In genomic region chrX:12949927-12950656, GRCh38 we compare ENCODE assay signal across 1 cellular context.
A peak's percentile ranks its signal among the peaks of the same experiment; 100 is the strongest.
TF ChIP-seq lines count a peak whose summit lies in the region.

No MANE protein-coding gene starts in this region.

TF ChIP-seq in K562, 482 proteins besides CTCF, POLR2A, EP300 and RAD21 (continued from another document and continues in another):
- TF ChIP-seq ZBTB9 (CRISPR knock-in tag; IDR thresholded peaks at IDR 0.05) (no peak), TEAD2 (tag; IDR thresholded peaks at IDR 0.05) (no peak), HDAC8 (tag; IDR thresholded peaks at IDR 0.05) (no peak; the same call in 1 of the 2 replicates), PHB (CRISPR knock-in tag; IDR thresholded peaks at IDR 0.05) (no peak), CXXC5 (CRISPR knock-in tag; IDR thresholded peaks at IDR 0.05) (peak; percentile 69), PHF21A (IDR thresholded peaks at IDR 0.05; ENCODE audit: borderline replicate concordance, low read depth) (no peak), FOXP1 (CRISPR knock-in tag; IDR thresholded peaks at IDR 0.05) (no peak), RFX7 (CRISPR knock-in tag; IDR thresholded peaks at IDR 0.05) (no peak), BDP1 (IDR thresholded peaks at IDR 0.05; ENCODE audit: insufficient read depth, insufficient read length) (no peak), SAP30 (IDR thresholded peaks at IDR 0.05; ENCODE audit: borderline replicate concordance, insufficient read depth, low read depth, low read length, poor library complexity, severe bottlenecking) (no peak), ERF (CRISPR knock-in tag; IDR thresholded peaks at IDR 0.05) (no peak), ATF1 (CRISPR knock-in tag; IDR thresholded peaks at IDR 0.05) (no peak), ATF1 (tag; IDR thresholded peaks at IDR 0.05) (peak; percentile 94), ZBTB34 (CRISPR knock-in tag; IDR thresholded peaks at IDR 0.05) (no peak), FOXJ2 (tag; IDR thresholded peaks at IDR 0.05) (no peak), RHOXF2B (CRISPR knock-in tag; conservative IDR thresholded peaks at IDR 0.05) (no peak), JUND (IDR thresholded peaks at IDR 0.05; ENCODE audit: borderline replicate concordance, low read depth, low read length) (peak; percentile 74), JUND (tag; IDR thresholded peaks at IDR 0.05; ENCODE audit: borderline replicate concordance, low read depth, low read length) (peak; percentile 84; the same call in 2 of the 3 replicates), NFIX (CRISPR knock-in tag; IDR thresholded peaks at IDR 0.05; ENCODE audit: low read depth) (no peak), BACH1 (tag; IDR thresholded peaks at IDR 0.05) (no peak), RBM17 (IDR thresholded peaks at IDR 0.05; ENCODE audit: borderline replicate concordance, low read depth, low read length) (no peak), NR2C1 (IDR thresholded peaks at IDR 0.05) (peak; percentile 66), NR2C1 (tag; IDR thresholded peaks at IDR 0.05) (peak; percentile 86), ZEB2 (IDR thresholded peaks at IDR 0.05) (no peak), GABPB2 (CRISPR knock-in tag; conservative IDR thresholded peaks at IDR 0.05) (no peak), HDGF (IDR thresholded peaks at IDR 0.05) (no peak), ARID1B (IDR thresholded peaks at IDR 0.05) (peak; percentile 25; the same call in 1 of the 2 replicates), MYC (IDR thresholded peaks at IDR 0.05; ENCODE audit: low read depth, low read length) (peak; percentile 87), MYC (CRISPR knock-in tag; IDR thresholded peaks at IDR 0.05; ENCODE audit: borderline replicate concordance, low read depth) (no peak), TARDBP (IDR thresholded peaks at IDR 0.05) (no peak), NFIC (IDR thresholded peaks at IDR 0.05) (no peak), ZKSCAN8 (CRISPR knock-in tag; IDR thresholded peaks at IDR 0.05) (peak; percentile 76), RBFOX2 (IDR thresholded peaks at IDR 0.05; ENCODE audit: low read depth, low read length) (no peak), ETV6 (IDR thresholded peaks at IDR 0.05; ENCODE audit: borderline replicate concordance in 1 of 2, low read depth in 2 of 2, low read length in 1 of 2) (no peak), ETV6 (CRISPR knock-in tag; IDR thresholded peaks at IDR 0.05; ENCODE audit: borderline replicate concordance) (no peak), WHSC1 (IDR thresholded peaks at IDR 0.05; ENCODE audit: low read length) (no peak), HEY1 (CRISPR knock-in tag; IDR thresholded peaks at IDR 0.05; ENCODE audit: borderline replicate concordance) (no peak), ZBTB17 (CRISPR knock-in tag; IDR thresholded peaks at IDR 0.05) (no peak), RBM25 (IDR thresholded peaks at IDR 0.05; ENCODE audit: low read depth, low read length, severe bottlenecking) (no peak), HDAC2 (IDR thresholded peaks at IDR 0.05) (0 out of 2 replicates have a peak, but pooled peaks have one; percentile 25), HMG20A (CRISPR knock-in tag; conservative IDR thresholded peaks at IDR 0.05) (no peak), SRSF7 (optimal IDR thresholded peaks at IDR 0.05; ENCODE audit: low read depth, low read length) (no peak), ZC3H4 (CRISPR knock-in tag; IDR thresholded peaks at IDR 0.05; ENCODE audit: borderline replicate concordance) (no peak), ZNF76 (CRISPR knock-in tag; IDR thresholded peaks at IDR 0.05; ENCODE audit: borderline replicate concordance) (no peak), ZNF143 (CRISPR knock-in tag; IDR thresholded peaks at IDR 0.05) (no peak), XRCC3 (IDR thresholded peaks at IDR 0.05) (no peak), ZNF586 (CRISPR knock-in tag; conservative IDR thresholded peaks at IDR 0.05) (no peak), MAFK (IDR thresholded peaks at IDR 0.05; ENCODE audit: low read length) (no peak), ATF3 (IDR thresholded peaks at IDR 0.05) (peak; percentile 76), ATF3 (CRISPR knock-in tag; conservative IDR thresholded peaks at IDR 0.05) (no peak), ZNF717 (CRISPR knock-in tag; IDR thresholded peaks at IDR 0.05) (no peak), CCNT2 (IDR thresholded peaks at IDR 0.05; ENCODE audit: borderline replicate concordance, extremely low read depth, insufficient read length, low read depth, low read length) (peak; percentile 21), NCOR1 (IDR thresholded peaks at IDR 0.05) (0 out of 2 replicates have a peak, but pooled peaks have one; percentile 10), E2F3 (CRISPR knock-in tag; IDR thresholded peaks at IDR 0.05) (no peak), HDAC1 (IDR thresholded peaks at IDR 0.05) (peak in 1 of 2 experiments; percentile 15; a peak in 1 of 4 replicates), XRCC4 (IDR thresholded peaks at IDR 0.05; ENCODE audit: extremely low read depth, insufficient read depth, insufficient read length) (no peak), MCM3 (IDR thresholded peaks at IDR 0.05) (no peak), CHCHD3 (CRISPR knock-in tag; IDR thresholded peaks at IDR 0.05) (no peak), SIN3B (IDR thresholded peaks at IDR 0.05; ENCODE audit: low read depth) (no peak), PML (IDR thresholded peaks at IDR 0.05; ENCODE audit: low read length) (no peak), GATAD2A (IDR thresholded peaks at IDR 0.05) (no peak), ZNF3 (CRISPR knock-in tag; IDR thresholded peaks at IDR 0.05) (no peak), RBM14 (IDR thresholded peaks at IDR 0.05; ENCODE audit: borderline replicate concordance, insufficient read depth, low read depth, low read length) (no peak), RNF219 (CRISPR knock-in tag; IDR thresholded peaks at IDR 0.05) (no peak), ZNF766 (CRISPR knock-in tag; conservative IDR thresholded peaks at IDR 0.05) (peak; percentile 64)
- TF ChIP-seq, protein P1, sequence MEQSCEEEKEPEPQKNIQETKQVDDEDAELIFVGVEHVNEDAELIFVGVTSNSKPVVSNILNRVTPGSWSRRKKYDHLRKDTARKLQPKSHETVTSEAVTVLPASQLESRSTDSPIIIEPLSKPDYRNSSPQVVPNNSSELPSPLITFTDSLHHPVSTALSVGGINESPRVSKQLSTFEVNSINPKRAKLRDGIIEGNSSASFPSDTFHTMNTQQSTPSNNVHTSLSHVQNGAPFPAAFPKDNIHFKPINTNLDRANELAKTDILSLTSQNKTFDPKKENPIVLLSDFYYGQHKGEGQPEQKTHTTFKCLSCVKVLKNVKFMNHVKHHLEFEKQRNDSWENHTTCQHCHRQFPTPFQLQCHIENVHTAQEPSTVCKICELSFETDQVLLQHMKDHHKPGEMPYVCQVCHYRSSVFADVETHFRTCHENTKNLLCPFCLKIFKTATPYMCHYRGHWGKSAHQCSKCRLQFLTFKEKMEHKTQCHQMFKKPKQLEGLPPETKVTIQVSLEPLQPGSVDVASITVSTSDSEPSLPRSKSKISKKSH (CRISPR knock-in tag; IDR thresholded peaks at IDR 0.05) = no peak
